Comparison of ENCODE assay signal across 19 cellular contexts in genomic region chr13:50726164-50726563, GRCh38.
"Had no signal": no experiment of that assay in that cellular context is flagged by ENCODE, and none has a peak within 500 bp of the region (broad histone marks: within the 10 kb centered on the region; RNA-seq: fewer than 3 reads in every experiment).

No MANE protein-coding gene starts in this region.

- H3K27ac ChIP-seq: coronary artery, foreskin keratinocyte, heart left ventricle, ovary, tibial artery, upper lobe of left lung, uterus had no signal

- H3K4me1 Mint-ChIP-seq: endodermal cell had no signal

- H3K9me3 ChIP-seq: ovary, tibial artery, upper lobe of left lung, uterus had no signal

- ATAC-seq: foreskin keratinocyte; heart left ventricle; naive thymus-derived CD4-positive, alpha-beta T cell; right cardiac atrium had no signal

- H3K4me3 Mint-ChIP-seq: endodermal cell; naive thymus-derived CD4-positive, alpha-beta T cell; stimulated activated naive CD8-positive, alpha-beta T cell treated with anti-CD3 and anti-CD28 coated beads, Interleukin-15, Interleukin-2, amounts not matched to agents 100 ng/mL and 50 ng/mL, for 24 hours had no signal

- H3K27me3 ChIP-seq: foreskin keratinocyte, heart left ventricle, ovary, tibial artery, upper lobe of left lung, uterus had no signal

- H3K4me1 ChIP-seq: tibial artery, upper lobe of left lung, uterus had no signal

- DNase-seq: effector CD4-positive, alpha-beta T cell; endodermal cell; erythroblast; foreskin keratinocyte; heart left ventricle; hippocampal formation; kidney glomerular epithelial cell; mesendoderm; naive thymus-derived CD4-positive, alpha-beta T cell; nucleus accumbens; ovary; right cardiac atrium; stimulated activated CD4-positive, alpha-beta T cell treated with anti-CD3 and anti-CD28 coated beads, Interleukin-2, amount 100 ng/mL, for 48 hours; tibial artery; upper lobe of left lung; uterus had no signal

- H3K4me3 ChIP-seq: coronary artery, heart left ventricle, ovary, smooth muscle cell, tibial artery, upper lobe of left lung, uterus had no signal

- H3K36me3 ChIP-seq: heart left ventricle, ovary, tibial artery, upper lobe of left lung, uterus had no signal

- H3K27ac Mint-ChIP-seq: endodermal cell; naive thymus-derived CD4-positive, alpha-beta T cell; stimulated activated naive CD8-positive, alpha-beta T cell treated with anti-CD3 and anti-CD28 coated beads, Interleukin-15, Interleukin-2, amounts not matched to agents 100 ng/mL and 50 ng/mL, for 24 hours had no signal
